ENCODE assay signal across 1 cellular context in the genomic region with DNA sequence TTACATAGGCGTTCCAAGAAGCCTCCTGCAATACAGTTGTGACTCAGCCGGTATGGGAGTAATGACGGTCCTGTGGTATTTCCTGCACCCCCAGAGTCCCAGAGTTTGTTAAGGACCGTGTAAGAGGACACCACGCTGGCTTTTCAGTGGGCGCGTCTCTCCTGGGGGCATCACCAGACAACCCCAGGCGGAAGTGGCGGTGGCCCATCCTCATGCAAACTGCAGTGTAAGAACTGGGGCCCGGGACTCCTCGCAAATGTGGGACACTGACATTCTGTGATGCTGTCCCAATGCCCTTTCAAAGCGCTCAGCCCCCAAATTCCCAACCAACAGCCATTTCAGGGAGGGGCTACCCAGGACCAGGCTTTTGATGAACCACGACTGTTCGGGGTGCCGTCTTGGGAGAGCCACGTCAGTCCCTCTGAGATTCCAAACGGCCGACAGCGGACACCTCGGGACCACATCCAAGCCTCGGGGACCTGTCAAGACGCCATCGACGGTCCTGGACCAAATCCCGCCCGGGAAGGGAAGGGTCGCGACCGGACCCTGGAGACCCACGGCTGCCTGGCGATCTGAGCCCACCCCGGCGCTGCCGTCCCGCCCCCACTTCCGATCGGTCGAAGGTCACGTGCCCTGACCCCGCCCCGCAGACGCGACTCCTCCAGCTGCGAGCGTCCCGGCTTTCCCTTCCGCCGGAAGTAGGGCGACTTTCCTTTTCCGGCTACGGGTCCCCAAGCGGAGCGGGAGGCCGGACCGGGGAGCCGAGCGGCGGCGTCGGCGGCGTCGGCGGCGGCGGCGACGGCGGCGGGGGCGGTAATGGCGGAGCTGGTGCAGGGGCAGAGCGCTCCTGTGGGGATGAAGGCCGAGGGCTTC.
TF ChIP-seq lines count a peak whose summit lies in the region.

A gene with protein sequence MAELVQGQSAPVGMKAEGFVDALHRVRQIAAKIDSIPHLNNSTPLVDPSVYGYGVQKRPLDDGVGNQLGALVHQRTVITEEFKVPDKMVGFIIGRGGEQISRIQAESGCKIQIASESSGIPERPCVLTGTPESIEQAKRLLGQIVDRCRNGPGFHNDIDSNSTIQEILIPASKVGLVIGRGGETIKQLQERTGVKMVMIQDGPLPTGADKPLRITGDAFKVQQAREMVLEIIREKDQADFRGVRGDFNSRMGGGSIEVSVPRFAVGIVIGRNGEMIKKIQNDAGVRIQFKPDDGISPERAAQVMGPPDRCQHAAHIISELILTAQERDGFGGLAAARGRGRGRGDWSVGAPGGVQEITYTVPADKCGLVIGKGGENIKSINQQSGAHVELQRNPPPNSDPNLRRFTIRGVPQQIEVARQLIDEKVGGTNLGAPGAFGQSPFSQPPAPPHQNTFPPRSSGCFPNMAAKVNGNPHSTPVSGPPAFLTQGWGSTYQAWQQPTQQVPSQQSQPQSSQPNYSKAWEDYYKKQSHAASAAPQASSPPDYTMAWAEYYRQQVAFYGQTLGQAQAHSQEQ (plus strand): TSS at position 713 of the 873 bp plus-strand sequence. CDS start 104 bp downstream, at position 817.

TF ChIP-seq in HepG2, 621 proteins besides CTCF, POLR2A, EP300 and RAD21 (continued from another document and continues in another):
- TF ChIP-seq, protein P1, sequence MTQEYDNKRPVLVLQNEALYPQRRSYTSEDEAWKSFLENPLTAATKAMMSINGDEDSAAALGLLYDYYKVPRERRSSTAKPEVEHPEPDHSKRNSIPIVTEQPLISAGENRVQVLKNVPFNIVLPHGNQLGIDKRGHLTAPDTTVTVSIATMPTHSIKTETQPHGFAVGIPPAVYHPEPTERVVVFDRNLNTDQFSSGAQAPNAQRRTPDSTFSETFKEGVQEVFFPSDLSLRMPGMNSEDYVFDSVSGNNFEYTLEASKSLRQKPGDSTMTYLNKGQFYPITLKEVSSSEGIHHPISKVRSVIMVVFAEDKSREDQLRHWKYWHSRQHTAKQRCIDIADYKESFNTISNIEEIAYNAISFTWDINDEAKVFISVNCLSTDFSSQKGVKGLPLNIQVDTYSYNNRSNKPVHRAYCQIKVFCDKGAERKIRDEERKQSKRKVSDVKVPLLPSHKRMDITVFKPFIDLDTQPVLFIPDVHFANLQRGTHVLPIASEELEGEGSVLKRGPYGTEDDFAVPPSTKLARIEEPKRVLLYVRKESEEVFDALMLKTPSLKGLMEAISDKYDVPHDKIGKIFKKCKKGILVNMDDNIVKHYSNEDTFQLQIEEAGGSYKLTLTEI (CRISPR knock-in tag; conservative IDR thresholded peaks at IDR 0.05), result no peak
- TF ChIP-seq ZNF598 (CRISPR knock-in tag; IDR thresholded peaks at IDR 0.05; ENCODE audit: borderline replicate concordance) (no peak), ZNF782 (CRISPR knock-in tag; IDR thresholded peaks at IDR 0.05; ENCODE audit: borderline replicate concordance) (peak; percentile 81; the same call in 1 of the 2 replicates), REPIN1 (CRISPR knock-in tag; IDR thresholded peaks at IDR 0.05; ENCODE audit: borderline replicate concordance, low read depth) (peak; percentile 71), SCMH1 (CRISPR knock-in tag; IDR thresholded peaks at IDR 0.05; ENCODE audit: borderline replicate concordance) (no peak), ZNF547 (CRISPR knock-in tag; IDR thresholded peaks at IDR 0.05) (no peak; the same call in 1 of the 2 replicates), HES4 (CRISPR knock-in tag; IDR thresholded peaks at IDR 0.05; ENCODE audit: borderline replicate concordance) (0 out of 2 replicates have a peak, but pooled peaks have one; percentile 76), EZH2 (conservative IDR thresholded peaks at IDR 0.05; ENCODE audit: low read depth, low read length) (no peak), ZNF333 (CRISPR knock-in tag; IDR thresholded peaks at IDR 0.05; ENCODE audit: borderline replicate concordance) (no peak), HOXA9 (CRISPR knock-in tag; IDR thresholded peaks at IDR 0.05; ENCODE audit: borderline replicate concordance) (no peak), HCFC1 (IDR thresholded peaks at IDR 0.05; ENCODE audit: low read depth, low read length) (peak; percentile 52; the same call in 1 of the 2 replicates), ZC3H4 (CRISPR knock-in tag; IDR thresholded peaks at IDR 0.05; ENCODE audit: borderline replicate concordance) (no peak), ETV5 (CRISPR knock-in tag; IDR thresholded peaks at IDR 0.05; ENCODE audit: borderline replicate concordance) (peak; percentile 87), ZNF160 (CRISPR knock-in tag; IDR thresholded peaks at IDR 0.05) (no peak), ZNF713 (CRISPR knock-in tag; IDR thresholded peaks at IDR 0.05) (no peak), ZNF607 (CRISPR knock-in tag; IDR thresholded peaks at IDR 0.05; ENCODE audit: borderline replicate concordance) (0 out of 2 replicates have a peak, but pooled peaks have one; percentile 42), U2AF2 (IDR thresholded peaks at IDR 0.05; ENCODE audit: low read depth, low read length) (no peak), ZBTB42 (CRISPR knock-in tag; IDR thresholded peaks at IDR 0.05) (no peak), SRSF1 (optimal IDR thresholded peaks at IDR 0.05; ENCODE audit: low read depth, low read length) (no peak), TP53 (CRISPR knock-in tag; conservative IDR thresholded peaks at IDR 0.05) (no peak), HNRNPLL (IDR thresholded peaks at IDR 0.05; ENCODE audit: low read depth, low read length, poor library complexity, severe bottlenecking) (peak; percentile 76), PPARG (CRISPR knock-in tag; conservative IDR thresholded peaks at IDR 0.05) (peak; percentile 47; the same call in 1 of the 2 replicates), U2AF1 (optimal IDR thresholded peaks at IDR 0.05; ENCODE audit: low read depth, low read length) (no peak), ELF4 (CRISPR knock-in tag; IDR thresholded peaks at IDR 0.05; ENCODE audit: borderline replicate concordance) (no peak), ZBTB38 (CRISPR knock-in tag; IDR thresholded peaks at IDR 0.05) (peak; percentile 83), ZFP82 (CRISPR knock-in tag; IDR thresholded peaks at IDR 0.05; ENCODE audit: borderline replicate concordance) (peak; percentile 92; the same call in 1 of the 2 replicates), ZKSCAN8 (CRISPR knock-in tag; IDR thresholded peaks at IDR 0.05; ENCODE audit: borderline replicate concordance) (no peak), RCOR2 (CRISPR knock-in tag; IDR thresholded peaks at IDR 0.05) (0 out of 2 replicates have a peak, but pooled peaks have one; percentile 13)
- TF ChIP-seq, protein P2, sequence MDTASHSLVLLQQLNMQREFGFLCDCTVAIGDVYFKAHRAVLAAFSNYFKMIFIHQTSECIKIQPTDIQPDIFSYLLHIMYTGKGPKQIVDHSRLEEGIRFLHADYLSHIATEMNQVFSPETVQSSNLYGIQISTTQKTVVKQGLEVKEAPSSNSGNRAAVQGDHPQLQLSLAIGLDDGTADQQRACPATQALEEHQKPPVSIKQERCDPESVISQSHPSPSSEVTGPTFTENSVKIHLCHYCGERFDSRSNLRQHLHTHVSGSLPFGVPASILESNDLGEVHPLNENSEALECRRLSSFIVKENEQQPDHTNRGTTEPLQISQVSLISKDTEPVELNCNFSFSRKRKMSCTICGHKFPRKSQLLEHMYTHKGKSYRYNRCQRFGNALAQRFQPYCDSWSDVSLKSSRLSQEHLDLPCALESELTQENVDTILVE (CRISPR knock-in tag; IDR thresholded peaks at IDR 0.05), result peak; percentile 71; the same call in 1 of the 2 replicates
- TF ChIP-seq, protein P3, sequence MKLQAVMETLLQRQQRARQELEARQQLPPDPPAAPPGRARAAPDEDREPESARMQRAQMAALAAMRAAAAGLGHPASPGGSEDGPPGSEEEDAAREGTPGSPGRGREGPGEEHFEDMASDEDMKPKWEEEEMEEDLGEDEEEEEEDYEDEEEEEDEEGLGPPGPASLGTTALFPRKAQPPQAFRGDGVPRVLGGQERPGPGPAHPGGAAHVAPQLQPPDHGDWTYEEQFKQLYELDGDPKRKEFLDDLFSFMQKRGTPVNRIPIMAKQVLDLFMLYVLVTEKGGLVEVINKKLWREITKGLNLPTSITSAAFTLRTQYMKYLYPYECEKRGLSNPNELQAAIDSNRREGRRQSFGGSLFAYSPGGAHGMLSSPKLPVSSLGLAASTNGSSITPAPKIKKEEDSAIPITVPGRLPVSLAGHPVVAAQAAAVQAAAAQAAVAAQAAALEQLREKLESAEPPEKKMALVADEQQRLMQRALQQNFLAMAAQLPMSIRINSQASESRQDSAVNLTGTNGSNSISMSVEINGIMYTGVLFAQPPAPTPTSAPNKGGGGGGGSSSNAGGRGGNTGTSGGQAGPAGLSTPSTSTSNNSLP (IDR thresholded peaks at IDR 0.05; ENCODE audit: low read depth, low read length), result no peak
- TF ChIP-seq, protein P4, sequence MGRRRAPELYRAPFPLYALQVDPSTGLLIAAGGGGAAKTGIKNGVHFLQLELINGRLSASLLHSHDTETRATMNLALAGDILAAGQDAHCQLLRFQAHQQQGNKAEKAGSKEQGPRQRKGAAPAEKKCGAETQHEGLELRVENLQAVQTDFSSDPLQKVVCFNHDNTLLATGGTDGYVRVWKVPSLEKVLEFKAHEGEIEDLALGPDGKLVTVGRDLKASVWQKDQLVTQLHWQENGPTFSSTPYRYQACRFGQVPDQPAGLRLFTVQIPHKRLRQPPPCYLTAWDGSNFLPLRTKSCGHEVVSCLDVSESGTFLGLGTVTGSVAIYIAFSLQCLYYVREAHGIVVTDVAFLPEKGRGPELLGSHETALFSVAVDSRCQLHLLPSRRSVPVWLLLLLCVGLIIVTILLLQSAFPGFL (CRISPR knock-in tag; IDR thresholded peaks at IDR 0.05), result no peak
- TF ChIP-seq, protein P5, sequence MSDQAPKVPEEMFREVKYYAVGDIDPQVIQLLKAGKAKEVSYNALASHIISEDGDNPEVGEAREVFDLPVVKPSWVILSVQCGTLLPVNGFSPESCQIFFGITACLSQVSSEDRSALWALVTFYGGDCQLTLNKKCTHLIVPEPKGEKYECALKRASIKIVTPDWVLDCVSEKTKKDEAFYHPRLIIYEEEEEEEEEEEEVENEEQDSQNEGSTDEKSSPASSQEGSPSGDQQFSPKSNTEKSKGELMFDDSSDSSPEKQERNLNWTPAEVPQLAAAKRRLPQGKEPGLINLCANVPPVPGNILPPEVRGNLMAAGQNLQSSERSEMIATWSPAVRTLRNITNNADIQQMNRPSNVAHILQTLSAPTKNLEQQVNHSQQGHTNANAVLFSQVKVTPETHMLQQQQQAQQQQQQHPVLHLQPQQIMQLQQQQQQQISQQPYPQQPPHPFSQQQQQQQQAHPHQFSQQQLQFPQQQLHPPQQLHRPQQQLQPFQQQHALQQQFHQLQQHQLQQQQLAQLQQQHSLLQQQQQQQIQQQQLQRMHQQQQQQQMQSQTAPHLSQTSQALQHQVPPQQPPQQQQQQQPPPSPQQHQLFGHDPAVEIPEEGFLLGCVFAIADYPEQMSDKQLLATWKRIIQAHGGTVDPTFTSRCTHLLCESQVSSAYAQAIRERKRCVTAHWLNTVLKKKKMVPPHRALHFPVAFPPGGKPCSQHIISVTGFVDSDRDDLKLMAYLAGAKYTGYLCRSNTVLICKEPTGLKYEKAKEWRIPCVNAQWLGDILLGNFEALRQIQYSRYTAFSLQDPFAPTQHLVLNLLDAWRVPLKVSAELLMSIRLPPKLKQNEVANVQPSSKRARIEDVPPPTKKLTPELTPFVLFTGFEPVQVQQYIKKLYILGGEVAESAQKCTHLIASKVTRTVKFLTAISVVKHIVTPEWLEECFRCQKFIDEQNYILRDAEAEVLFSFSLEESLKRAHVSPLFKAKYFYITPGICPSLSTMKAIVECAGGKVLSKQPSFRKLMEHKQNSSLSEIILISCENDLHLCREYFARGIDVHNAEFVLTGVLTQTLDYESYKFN (CRISPR knock-in tag; conservative IDR thresholded peaks at IDR 0.05), result peak; percentile 64
- TF ChIP-seq, protein P6, sequence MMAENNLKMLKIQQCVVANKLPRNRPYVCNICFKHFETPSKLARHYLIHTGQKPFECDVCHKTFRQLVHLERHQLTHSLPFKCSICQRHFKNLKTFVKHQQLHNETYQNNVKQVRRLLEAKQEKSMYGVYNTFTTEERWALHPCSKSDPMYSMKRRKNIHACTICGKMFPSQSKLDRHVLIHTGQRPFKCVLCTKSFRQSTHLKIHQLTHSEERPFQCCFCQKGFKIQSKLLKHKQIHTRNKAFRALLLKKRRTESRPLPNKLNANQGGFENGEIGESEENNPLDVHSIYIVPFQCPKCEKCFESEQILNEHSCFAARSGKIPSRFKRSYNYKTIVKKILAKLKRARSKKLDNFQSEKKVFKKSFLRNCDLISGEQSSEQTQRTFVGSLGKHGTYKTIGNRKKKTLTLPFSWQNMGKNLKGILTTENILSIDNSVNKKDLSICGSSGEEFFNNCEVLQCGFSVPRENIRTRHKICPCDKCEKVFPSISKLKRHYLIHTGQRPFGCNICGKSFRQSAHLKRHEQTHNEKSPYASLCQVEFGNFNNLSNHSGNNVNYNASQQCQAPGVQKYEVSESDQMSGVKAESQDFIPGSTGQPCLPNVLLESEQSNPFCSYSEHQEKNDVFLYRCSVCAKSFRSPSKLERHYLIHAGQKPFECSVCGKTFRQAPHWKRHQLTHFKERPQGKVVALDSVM (CRISPR knock-in tag; IDR thresholded peaks at IDR 0.05), result no peak; the same call in 1 of the 2 replicates
- TF ChIP-seq, protein P7, sequence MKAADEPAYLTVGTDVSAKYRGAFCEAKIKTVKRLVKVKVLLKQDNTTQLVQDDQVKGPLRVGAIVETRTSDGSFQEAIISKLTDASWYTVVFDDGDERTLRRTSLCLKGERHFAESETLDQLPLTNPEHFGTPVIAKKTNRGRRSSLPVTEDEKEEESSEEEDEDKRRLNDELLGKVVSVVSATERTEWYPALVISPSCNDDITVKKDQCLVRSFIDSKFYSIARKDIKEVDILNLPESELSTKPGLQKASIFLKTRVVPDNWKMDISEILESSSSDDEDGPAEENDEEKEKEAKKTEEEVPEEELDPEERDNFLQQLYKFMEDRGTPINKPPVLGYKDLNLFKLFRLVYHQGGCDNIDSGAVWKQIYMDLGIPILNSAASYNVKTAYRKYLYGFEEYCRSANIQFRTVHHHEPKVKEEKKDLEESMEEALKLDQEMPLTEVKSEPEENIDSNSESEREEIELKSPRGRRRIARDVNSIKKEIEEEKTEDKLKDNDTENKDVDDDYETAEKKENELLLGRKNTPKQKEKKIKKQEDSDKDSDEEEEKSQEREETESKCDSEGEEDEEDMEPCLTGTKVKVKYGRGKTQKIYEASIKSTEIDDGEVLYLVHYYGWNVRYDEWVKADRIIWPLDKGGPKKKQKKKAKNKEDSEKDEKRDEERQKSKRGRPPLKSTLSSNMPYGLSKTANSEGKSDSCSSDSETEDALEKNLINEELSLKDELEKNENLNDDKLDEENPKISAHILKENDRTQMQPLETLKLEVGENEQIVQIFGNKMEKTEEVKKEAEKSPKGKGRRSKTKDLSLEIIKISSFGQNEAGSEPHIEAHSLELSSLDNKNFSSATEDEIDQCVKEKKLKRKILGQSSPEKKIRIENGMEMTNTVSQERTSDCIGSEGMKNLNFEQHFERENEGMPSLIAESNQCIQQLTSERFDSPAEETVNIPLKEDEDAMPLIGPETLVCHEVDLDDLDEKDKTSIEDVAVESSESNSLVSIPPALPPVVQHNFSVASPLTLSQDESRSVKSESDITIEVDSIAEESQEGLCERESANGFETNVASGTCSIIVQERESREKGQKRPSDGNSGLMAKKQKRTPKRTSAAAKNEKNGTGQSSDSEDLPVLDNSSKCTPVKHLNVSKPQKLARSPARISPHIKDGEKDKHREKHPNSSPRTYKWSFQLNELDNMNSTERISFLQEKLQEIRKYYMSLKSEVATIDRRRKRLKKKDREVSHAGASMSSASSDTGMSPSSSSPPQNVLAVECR (CRISPR knock-in tag; IDR thresholded peaks at IDR 0.05; ENCODE audit: borderline replicate concordance), result peak; percentile 86
